In genomic region chr7:27861747-27862146, GRCh38 we compare ENCODE assay signal across 30 cellular contexts.
"Had no signal": no experiment of that assay in that cellular context is flagged by ENCODE, and none has a peak within 500 bp of the region (broad histone marks: within the 10 kb centered on the region; RNA-seq: fewer than 3 reads in every experiment).

No MANE protein-coding gene starts in this region.

- H3K9me3 Mint-ChIP-seq: activated CD4-positive, alpha-beta memory T cell treated with anti-CD3 and anti-CD28 coated beads for 36 hours; activated CD4-positive, alpha-beta T cell treated with anti-CD3 and anti-CD28 coated beads, Interleukin-2, amount 10 ng/mL, durations not matched to agents 24 days and 14 days; activated naive CD4-positive, alpha-beta T cell treated with anti-CD3 and anti-CD28 coated beads for 36 hours; activated naive CD4-positive, alpha-beta T cell treated with anti-CD3 and anti-CD28 coated beads, Interleukin-2, amount 50 U/mL, for 24 hours; activated naive CD8-positive, alpha-beta T cell treated with anti-CD3 and anti-CD28 coated beads, Interleukin-2, amount 50 U/mL, for 24 hours; activated T-helper 1 cell treated with anti-CD3 and anti-CD28 coated beads, Interleukin-12 subunit alpha, Interleukin-12 subunit beta, Interleukin-2, Interleukin-4 antibody, amounts not matched to agents 30 ng/mL and 10 ng/mL and 1 ng/mL, durations not matched to agents 14 hours and 24 hours and 36 hours; activated T-helper 2 cell treated with anti-CD3 and anti-CD28 coated beads, Interferon-gamma antibody, Interleukin-2, Interleukin-4, amounts not matched to agents 10 μg/mL and 5 μg/mL and 100 μg/mL, durations not matched to agents 14 hours and 24 hours and 36 hours; effector memory CD8-positive, alpha-beta T cell had no signal

- H3K4me3 Mint-ChIP-seq: activated CD4-positive, alpha-beta memory T cell treated with anti-CD3 and anti-CD28 coated beads for 36 hours; activated CD4-positive, alpha-beta T cell treated with anti-CD3 and anti-CD28 coated beads for 36 hours; activated CD4-positive, alpha-beta T cell treated with anti-CD3 and anti-CD28 coated beads, Interleukin-2, amount 10 ng/mL, durations not matched to agents 24 days and 14 days; activated CD8-positive, alpha-beta memory T cell treated with anti-CD3 and anti-CD28 coated beads, Interleukin-2, amount 10 ng/mL, durations not matched to agents 7 days and 5 days; activated CD8-positive, alpha-beta T cell treated with anti-CD3 and anti-CD28 coated beads, Interleukin-2, amount 10 ng/mL, durations not matched to agents 7 days and 5 days; activated naive CD4-positive, alpha-beta T cell treated with anti-CD3 and anti-CD28 coated beads for 36 hours; activated naive CD4-positive, alpha-beta T cell treated with anti-CD3 and anti-CD28 coated beads, Interleukin-2, amount 50 U/mL, for 24 hours; activated naive CD8-positive, alpha-beta T cell treated with anti-CD3 and anti-CD28 coated beads for 36 hours; activated naive CD8-positive, alpha-beta T cell treated with anti-CD3 and anti-CD28 coated beads, Interleukin-2, amount 50 U/mL, for 24 hours; activated T-helper 1 cell treated with anti-CD3 and anti-CD28 coated beads, Interleukin-12 subunit alpha, Interleukin-12 subunit beta, Interleukin-2, Interleukin-4 antibody, amounts not matched to agents 30 ng/mL and 10 ng/mL and 1 ng/mL, durations not matched to agents 14 hours and 24 hours and 36 hours; effector memory CD8-positive, alpha-beta T cell had no signal

- H3K36me3 Mint-ChIP-seq: activated CD4-positive, alpha-beta memory T cell treated with anti-CD3 and anti-CD28 coated beads for 36 hours; activated CD8-positive, alpha-beta memory T cell treated with anti-CD3 and anti-CD28 coated beads, Interleukin-2, amount 10 ng/mL, durations not matched to agents 7 days and 5 days had no signal

- DNase-seq: activated CD4-positive, alpha-beta memory T cell treated with anti-CD3 and anti-CD28 coated beads for 36 hours; activated CD4-positive, alpha-beta T cell treated with anti-CD3 and anti-CD28 coated beads for 36 hours; activated CD4-positive, alpha-beta T cell treated with anti-CD3 and anti-CD28 coated beads, Interleukin-2, amount 10 ng/mL, durations not matched to agents 24 days and 14 days; activated CD4-positive, CD25-positive, alpha-beta regulatory T cell; activated CD4-positive, CD25-positive, alpha-beta regulatory T cell treated with anti-CD3 and anti-CD28 coated beads, Interleukin-2, amount 50 U/mL, for 72 hours; activated CD8-positive, alpha-beta memory T cell treated with anti-CD3 and anti-CD28 coated beads, Interleukin-2, amount 10 ng/mL, durations not matched to agents 7 days and 5 days; activated CD8-positive, alpha-beta memory T cell treated with anti-CD3 and anti-CD28 coated beads, Interleukin-2, amount 50 U/mL, for 4 hours; activated CD8-positive, alpha-beta T cell treated with anti-CD3 and anti-CD28 coated beads, Interleukin-2, amount 10 ng/mL, durations not matched to agents 7 days and 5 days; activated effector memory CD4-positive, alpha-beta T cell treated with anti-CD3 and anti-CD28 coated beads, Interleukin-2, amount 50 U/mL, for 16 hours; activated naive CD4-positive, alpha-beta T cell treated with anti-CD3 and anti-CD28 coated beads for 36 hours; activated naive CD8-positive, alpha-beta T cell treated with anti-CD3 and anti-CD28 coated beads for 36 hours; activated naive CD8-positive, alpha-beta T cell treated with anti-CD3 and anti-CD28 coated beads, Interleukin-2, amount 50 U/mL, for 24 hours; activated T-cell treated with anti-CD3 and anti-CD28 coated beads, Interleukin-2, amount 50 U/mL, for 1 hour; activated T-cell treated with anti-CD3 and anti-CD28 coated beads, Interleukin-2, amount 50 U/mL, for 48 hours; brain microvascular endothelial cell; cortex of kidney; dermis blood vessel endothelial cell; effector CD4-positive, alpha-beta T cell; effector memory CD8-positive, alpha-beta T cell; erythroblast; foreskin keratinocyte; gastrocnemius medialis; glutamatergic neuron; heart left ventricle; T-helper 2 cell; WERI-Rb-1 had no signal

- H3K36me3 ChIP-seq: brain microvascular endothelial cell, gastrocnemius medialis, heart left ventricle, WERI-Rb-1 had no signal

- H3K4me1 Mint-ChIP-seq: activated CD4-positive, alpha-beta T cell treated with anti-CD3 and anti-CD28 coated beads for 36 hours; activated naive CD4-positive, alpha-beta T cell treated with anti-CD3 and anti-CD28 coated beads, Interleukin-2, amount 50 U/mL, for 24 hours; activated naive CD8-positive, alpha-beta T cell treated with anti-CD3 and anti-CD28 coated beads for 36 hours; activated naive CD8-positive, alpha-beta T cell treated with anti-CD3 and anti-CD28 coated beads, Interleukin-2, amount 50 U/mL, for 24 hours had no signal

- H3K27me3 ChIP-seq: brain microvascular endothelial cell, esophagus muscularis mucosa, foreskin keratinocyte, gastrocnemius medialis, heart left ventricle had no signal

- H3K9me3 ChIP-seq: esophagus muscularis mucosa, gastrocnemius medialis had no signal

- H3K4me1 ChIP-seq: esophagus muscularis mucosa, foreskin keratinocyte, gastrocnemius medialis, heart left ventricle had no signal

- H3K27ac Mint-ChIP-seq: activated CD4-positive, alpha-beta memory T cell treated with anti-CD3 and anti-CD28 coated beads for 36 hours; activated CD4-positive, alpha-beta T cell treated with anti-CD3 and anti-CD28 coated beads for 36 hours; activated CD4-positive, alpha-beta T cell treated with anti-CD3 and anti-CD28 coated beads, Interleukin-2, amount 10 ng/mL, durations not matched to agents 24 days and 14 days; activated CD8-positive, alpha-beta memory T cell treated with anti-CD3 and anti-CD28 coated beads, Interleukin-2, amount 10 ng/mL, durations not matched to agents 7 days and 5 days; activated CD8-positive, alpha-beta T cell treated with anti-CD3 and anti-CD28 coated beads, Interleukin-2, amount 10 ng/mL, durations not matched to agents 7 days and 5 days; activated naive CD4-positive, alpha-beta T cell treated with anti-CD3 and anti-CD28 coated beads for 36 hours; activated naive CD4-positive, alpha-beta T cell treated with anti-CD3 and anti-CD28 coated beads, Interleukin-2, amount 50 U/mL, for 24 hours; activated naive CD8-positive, alpha-beta T cell treated with anti-CD3 and anti-CD28 coated beads for 36 hours; activated naive CD8-positive, alpha-beta T cell treated with anti-CD3 and anti-CD28 coated beads, Interleukin-2, amount 50 U/mL, for 24 hours; activated T-helper 1 cell treated with anti-CD3 and anti-CD28 coated beads, Interleukin-12 subunit alpha, Interleukin-12 subunit beta, Interleukin-2, Interleukin-4 antibody, amounts not matched to agents 30 ng/mL and 10 ng/mL and 1 ng/mL, durations not matched to agents 14 hours and 24 hours and 36 hours; activated T-helper 2 cell treated with anti-CD3 and anti-CD28 coated beads, Interferon-gamma antibody, Interleukin-2, Interleukin-4, amounts not matched to agents 10 μg/mL and 5 μg/mL and 100 μg/mL, durations not matched to agents 14 hours and 24 hours and 36 hours; effector memory CD8-positive, alpha-beta T cell had no signal

- ATAC-seq: activated CD4-positive, alpha-beta T cell treated with anti-CD3 and anti-CD28 coated beads for 36 hours; activated CD8-positive, alpha-beta memory T cell treated with anti-CD3 and anti-CD28 coated beads, Interleukin-2, amount 10 ng/mL, durations not matched to agents 7 days and 5 days; activated CD8-positive, alpha-beta T cell treated with anti-CD3 and anti-CD28 coated beads, Interleukin-2, amount 10 ng/mL, durations not matched to agents 7 days and 5 days; activated naive CD8-positive, alpha-beta T cell treated with anti-CD3 and anti-CD28 coated beads, Interleukin-2, amount 50 U/mL, for 24 hours; effector memory CD8-positive, alpha-beta T cell; foreskin keratinocyte; gastrocnemius medialis; heart left ventricle had no signal

- H3K27me3 Mint-ChIP-seq: activated CD4-positive, alpha-beta memory T cell treated with anti-CD3 and anti-CD28 coated beads for 36 hours; activated CD4-positive, alpha-beta T cell treated with anti-CD3 and anti-CD28 coated beads for 36 hours; activated CD4-positive, alpha-beta T cell treated with anti-CD3 and anti-CD28 coated beads, Interleukin-2, amount 10 ng/mL, durations not matched to agents 24 days and 14 days; activated naive CD4-positive, alpha-beta T cell treated with anti-CD3 and anti-CD28 coated beads, Interleukin-2, amount 50 U/mL, for 24 hours; activated naive CD8-positive, alpha-beta T cell treated with anti-CD3 and anti-CD28 coated beads for 36 hours; activated naive CD8-positive, alpha-beta T cell treated with anti-CD3 and anti-CD28 coated beads, Interleukin-2, amount 50 U/mL, for 24 hours; effector memory CD8-positive, alpha-beta T cell had no signal

- H3K27ac ChIP-seq: brain microvascular endothelial cell, esophagus muscularis mucosa, foreskin keratinocyte, gastrocnemius medialis, heart left ventricle, WERI-Rb-1 had no signal

- H3K4me3 ChIP-seq: esophagus muscularis mucosa, gastrocnemius medialis, heart left ventricle had no signal
